1 cellular context compared by ENCODE assay signal in genomic region chr7:152025937-152026890, GRCh38.
TF ChIP-seq lines count a peak whose summit lies in the region.

No MANE protein-coding gene starts in this region.

TF ChIP-seq in IMR-90, 13 proteins besides CTCF, POLR2A, EP300 and RAD21 (continued from another document):
- TF ChIP-seq ELK1 (IDR thresholded peaks at IDR 0.05; ENCODE audit: borderline replicate concordance, low read depth, low read length): no peak
- no peak for TF ChIP-seq MAFK (IDR thresholded peaks at IDR 0.05; ENCODE audit: low read depth, low read length)
- TF ChIP-seq MAZ (IDR thresholded peaks at IDR 0.05; ENCODE audit: borderline replicate concordance, low read depth, low read length): no peak
- TF ChIP-seq MXI1 (IDR thresholded peaks at IDR 0.05; ENCODE audit: borderline replicate concordance, low read depth, low read length): no peak; the same call in 1 of the 2 replicates
- no peak for TF ChIP-seq CEBPB (IDR thresholded peaks at IDR 0.05; ENCODE audit: low read depth, low read length)
